8 cellular contexts compared by ENCODE assay signal in genomic region chr2:70655211-70655610, GRCh38.
DNase-seq lines count a peak whose midpoint lies in the region; ATAC-seq and TF ChIP-seq lines count a peak whose summit lies in the region.
"Not testable (repeated sequence)": the region's sequence is repeated elsewhere in the genome, so short reads cannot be mapped to it uniquely, and the experiment has no call there.

No MANE protein-coding gene starts in this region.

- H3K9me2 ChIP-seq in Loucy (replicated peaks; ENCODE audit: low read depth, low read length) = not testable (repeated sequence)

- not testable (repeated sequence) for H2AFZ ChIP-seq in Loucy (ENCODE audit: low read length)

- H3K9ac ChIP-seq in Loucy (ENCODE audit: low read depth, low read length, poor library complexity, severe bottlenecking) = not testable (repeated sequence)

- H3K27ac ChIP-seq in VCaP, brain microvascular endothelial cell, heart right ventricle: not testable (repeated sequence)

- not testable (repeated sequence) for H4K20me1 ChIP-seq in Loucy (ENCODE audit: insufficient read depth, low read length, poor library complexity, severe bottlenecking)

- not testable (repeated sequence) for H3K9me3 Mint-ChIP-seq in neural crest cell

- 45 to 52% methylated on average over 6 of the region's 6 CpGs for WGBS in heart right ventricle, 2 donors

- H3K27me3 Mint-ChIP-seq in neural crest cell (ENCODE audit: low read depth) = peaks cover 67% of the 10 kb centered on the region

- not testable (repeated sequence) for H3K27me3 ChIP-seq in GM06990 (replicated peaks; ENCODE audit: control insufficient read depth, insufficient read depth, low read length); Loucy (ENCODE audit: insufficient read depth, low read length, poor library complexity, severe bottlenecking); brain microvascular endothelial cell (replicated peaks)
- peaks cover 0 to 63% (median 29%) of the 10 kb centered on the region in 7 donors for H3K27me3 ChIP-seq in heart right ventricle

- not testable (repeated sequence) for H3K4me1 Mint-ChIP-seq in neural crest cell

- H3K4me3 ChIP-seq in GM06990 (replicated peaks; ENCODE audit: low read depth, low read length); Loucy (ENCODE audit: low read length, poor library complexity, severe bottlenecking); brain microvascular endothelial cell (ENCODE audit: low read depth, low read length); heart right ventricle: not testable (repeated sequence)

- peaks cover 22% of the 10 kb centered on the region for H3K4me1 ChIP-seq in Loucy (ENCODE audit: insufficient read depth, low read length, poor library complexity, severe bottlenecking)
- not testable (repeated sequence) for H3K4me1 ChIP-seq in heart right ventricle

- peak; percentile 37 for TF ChIP-seq CTCF in GM06990 (IDR thresholded peaks at IDR 0.05; ENCODE audit: insufficient read depth, low read length, poor library complexity, severe bottlenecking)
- peak; percentile 71 for TF ChIP-seq CTCF in Loucy (conservative IDR thresholded peaks at IDR 0.05; ENCODE audit: low read length)
- peak; percentile 79 for TF ChIP-seq CTCF in VCaP (conservative IDR thresholded peaks at IDR 0.05)
- TF ChIP-seq CTCF in brain microvascular endothelial cell (IDR thresholded peaks at IDR 0.05; ENCODE audit: low read depth, low read length, missing control alignments) = peak; percentile 46
- peak in 7 of 9 donors; percentile 34 to 60 (median 46) for TF ChIP-seq CTCF in heart right ventricle (IDR thresholded peaks at IDR 0.05)
- TF ChIP-seq CTCF in neural crest cell (conservative IDR thresholded peaks at IDR 0.05) = peak; percentile 64

- not testable (repeated sequence) for H3K36me3 Mint-ChIP-seq in neural crest cell (ENCODE audit: low read depth)

- H3K36me3 ChIP-seq in GM06990 (ENCODE audit: control insufficient read depth, insufficient read depth, low read length); Loucy (ENCODE audit: insufficient read depth, low read length); brain microvascular endothelial cell (replicated peaks); heart right ventricle: not testable (repeated sequence)

- in situ Hi-C loops in brain microvascular endothelial cell (cut with HindIII; ENCODE audit: low pct_ligation_motif_present, low sequenced_read_pairs) = not testable (repeated sequence)

- H3K79me2 ChIP-seq in Loucy (ENCODE audit: insufficient read depth, low read length) = not testable (repeated sequence)

- DNase-seq in AG08396 (ENCODE audit: low spot score) (peak; percentile 21), NOMO-1 (lab: John Stamatoyannopoulos, UW; ENCODE audit: unreplicated experiment in 2 of 2) (peak; percentile 35 to 62), brain microvascular endothelial cell (peak; percentile 12)
- DNase-seq in GM06990 (ENCODE audit: extremely low read depth, insufficient read length); heart right ventricle; neural crest cell (ENCODE audit: low read depth, low spot score): not testable (repeated sequence)

- not testable (repeated sequence) for H3K27ac Mint-ChIP-seq in neural crest cell (ENCODE audit: unreplicated experiment)

- not testable (repeated sequence) for H3F3A ChIP-seq in Loucy (ENCODE audit: low read depth)

- H3K4me3 Mint-ChIP-seq in neural crest cell = not testable (repeated sequence)

- intact Hi-C loops in heart right ventricle (cut with DNase I) = loop anchor here in 7 of 10 donors (2.0 to 10.0 kb wide), 4 partner anchors 120 to 132 kb away; no protein-coding TSS in a partner anchor

- not testable (repeated sequence) for H3K4me2 ChIP-seq in Loucy (ENCODE audit: low read depth, low read length, poor library complexity, severe bottlenecking)

- peak in 1 of 8 donors; percentile 42 for ATAC-seq in heart right ventricle

- H3K9me3 ChIP-seq in Loucy (ENCODE audit: insufficient read depth, low read depth, low read length) = not testable (repeated sequence)
- peaks cover 0 to 11% (median 0%) of the 10 kb centered on the region in 11 donors for H3K9me3 ChIP-seq in heart right ventricle
